ENCODE assay signal across 17 cellular contexts in the genomic region with DNA sequence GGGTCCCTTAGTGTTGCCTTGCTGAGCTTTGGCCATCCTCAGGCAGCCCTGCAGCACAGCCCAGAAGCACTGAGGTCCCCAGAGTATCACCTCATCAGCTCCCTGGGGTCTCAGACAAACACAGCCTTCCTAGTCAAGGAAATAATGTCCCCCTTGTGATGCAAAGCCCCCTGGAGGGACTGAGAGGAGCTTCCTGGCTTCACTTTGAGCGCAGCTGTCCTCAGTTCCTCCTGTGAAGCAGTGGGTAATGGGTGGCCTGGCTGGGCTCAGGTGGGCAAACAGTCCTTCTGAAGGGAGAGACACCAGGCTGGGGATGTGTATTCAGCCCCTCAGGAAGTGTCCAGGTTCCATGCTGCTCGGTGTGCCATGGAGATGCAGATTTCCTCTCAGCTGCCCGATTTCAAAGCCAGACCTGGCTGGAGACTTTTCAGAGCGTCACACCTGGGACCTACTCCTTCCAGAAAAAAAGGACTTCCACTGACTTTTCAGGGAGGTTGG.
"Had no signal": no experiment of that assay in that cellular context is flagged by ENCODE, and none has a peak within 500 bp of the region (broad histone marks: within the 10 kb centered on the region; RNA-seq: fewer than 3 reads in every experiment).

No MANE protein-coding gene starts in this region.

- H3K9me3 ChIP-seq: colonic mucosa, mucosa of descending colon, uterus had no signal

- H3K36me3 ChIP-seq: colonic mucosa, left ventricle myocardium inferior, tibial nerve, uterus had no signal

- FAIRE-seq: endothelial cell of umbilical vein had no signal

- DNase-seq: activated CD4-positive, alpha-beta T cell treated with anti-CD3 and anti-CD28 coated beads, Interleukin-2, amount 50 U/mL, for 1 hour; activated naive CD4-positive, alpha-beta T cell; activated naive CD8-positive, alpha-beta T cell treated with anti-CD3 and anti-CD28 coated beads, Interleukin-2, amount 10 ng/mL, durations not matched to agents 7 days and 5 days; activated T-cell treated with anti-CD3 and anti-CD28 coated beads for 4 hours; central memory CD4-positive, alpha-beta T cell; colonic mucosa; foreskin fibroblast; left ventricle myocardium inferior; mucosa of descending colon; naive thymus-derived CD8-positive, alpha-beta T cell; stimulated activated CD4-positive, alpha-beta T cell treated with anti-CD3 and anti-CD28 coated beads, Interleukin-4, amount 100 ng/mL, for 1 hour; stimulated activated naive CD4-positive, alpha-beta T cell treated with Interleukin-2 at 50 U/mL for 16 hours; substantia nigra; uterus had no signal

- H3K4me1 ChIP-seq: colonic mucosa, left ventricle myocardium inferior, tibial nerve, uterus had no signal

- H3K27me3 ChIP-seq: colonic mucosa, tibial nerve, uterus had no signal

- H3K27ac ChIP-seq: colonic mucosa, left ventricle myocardium inferior, tibial nerve, uterus had no signal

- ATAC-seq: activated CD4-positive, CD25-positive, alpha-beta regulatory T cell treated with anti-CD3 and anti-CD28 coated beads, Interleukin-2, amount 50 U/mL, for 24 hours; mucosa of descending colon; naive thymus-derived CD8-positive, alpha-beta T cell had no signal

- H3K4me3 ChIP-seq: colonic mucosa, left ventricle myocardium inferior, mucosa of descending colon, tibial nerve, uterus had no signal
